In the genomic region with DNA sequence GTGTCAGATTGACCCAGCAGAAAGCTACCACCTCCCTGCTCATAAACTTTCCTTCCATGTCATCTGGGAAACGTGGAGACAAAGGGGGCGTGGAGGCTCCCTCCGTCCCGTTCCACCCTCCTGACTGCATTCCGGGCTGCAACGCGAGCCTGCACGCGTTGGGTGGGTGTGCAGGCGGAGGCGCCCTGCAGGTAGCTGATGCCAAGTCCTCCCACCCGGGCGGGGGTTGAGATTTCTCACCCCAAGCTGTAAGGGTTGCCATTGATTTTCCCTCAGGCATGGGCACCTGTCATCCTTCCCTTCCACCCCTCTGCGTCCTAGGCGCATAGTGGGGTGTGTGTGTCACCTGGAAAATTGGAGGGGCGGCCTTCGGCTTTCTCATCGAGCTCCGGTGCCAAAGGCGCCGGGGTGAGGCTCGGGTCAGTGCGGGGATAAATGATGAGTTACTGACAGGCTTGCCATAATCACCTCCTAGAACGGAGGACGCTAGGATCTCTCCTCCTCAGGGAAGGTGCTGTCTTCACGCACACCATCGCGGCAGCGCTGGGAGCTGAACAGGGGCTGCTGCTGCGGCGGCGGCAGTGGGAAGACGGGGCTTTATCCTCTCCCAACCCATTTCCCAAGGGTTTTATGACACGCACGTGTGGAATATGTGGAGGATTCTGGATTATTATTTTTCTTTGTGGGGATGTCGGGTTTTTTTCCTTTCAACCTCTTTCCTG, we compare ENCODE assay signal across 11 cellular contexts. TPM values are rescaled to one million over a fixed set of nuclear protein-coding genes. Genes with fewer than 3 reads are reported as not detected.
A peak's percentile ranks its signal among the peaks of the same experiment; 100 is the strongest.
DNase-seq lines count a peak whose midpoint lies in the region; FAIRE-seq and TF ChIP-seq lines count a peak whose summit lies in the region.
"Had no signal": no experiment of that assay in that cellular context is flagged by ENCODE, and none has a peak within 500 bp of the region (broad histone marks: within the 10 kb centered on the region; RNA-seq: fewer than 3 reads in every experiment).

No MANE protein-coding gene starts in this region.

- H3K4me3 Mint-ChIP-seq in astrocyte (ENCODE audit: unreplicated experiment), result peak overlapping the region; percentile 91
- H3K4me3 Mint-ChIP-seq: natural killer cell had no signal

- no peaks in the 10 kb centered on the region for H3K9me3 Mint-ChIP-seq in astrocyte (ENCODE audit: unreplicated experiment)

- H3K36me3 ChIP-seq in astrocyte (ENCODE audit: insufficient read depth, low read length), result no peaks in the 10 kb centered on the region

- peaks cover 7% of the 10 kb centered on the region for H3K4me1 ChIP-seq in astrocyte (ENCODE audit: insufficient read depth, low read length)

- H3K9ac ChIP-seq in astrocyte (ENCODE audit: low read length), result no peak overlapping the region

- H3K4me2 ChIP-seq in astrocyte (ENCODE audit: low read length), result peak overlapping the region; percentile 93

- H3K27ac Mint-ChIP-seq in astrocyte (ENCODE audit: unreplicated experiment), result no peak overlapping the region
- H3K27ac Mint-ChIP-seq: activated CD4-positive, alpha-beta T cell treated with anti-CD3 and anti-CD28 coated beads for 36 hours; natural killer cell had no signal

- no peaks in the 10 kb centered on the region for H3K4me1 Mint-ChIP-seq in astrocyte (ENCODE audit: low read depth, unreplicated experiment)
- H3K4me1 Mint-ChIP-seq: activated CD4-positive, alpha-beta T cell treated with anti-CD3 and anti-CD28 coated beads for 36 hours; natural killer cell had no signal

- H3K36me3 Mint-ChIP-seq in astrocyte (ENCODE audit: low read depth, unreplicated experiment), result no peaks in the 10 kb centered on the region
- H3K36me3 Mint-ChIP-seq: natural killer cell had no signal

- H3K4me3 ChIP-seq in astrocyte (ENCODE audit: insufficient read depth, low read depth, low read length) (peak overlapping the region; percentile 66), iPS-11a (ENCODE audit: low read depth, low read length) (peak overlapping the region; percentile 83), retinal pigment epithelial cell (ENCODE audit: low read length) (peak overlapping the region; percentile 64)

- H2AFZ ChIP-seq in astrocyte (ENCODE audit: low read depth, low read length), result peak overlapping the region; percentile 84

- H3K79me2 ChIP-seq in astrocyte (ENCODE audit: insufficient read depth, low read length), result no peaks in the 10 kb centered on the region

- no peak overlapping the region for H3K27ac ChIP-seq in astrocyte (ENCODE audit: low read depth, low read length)

- H4K20me1 ChIP-seq in astrocyte (ENCODE audit: insufficient read depth, low read length), result no peaks in the 10 kb centered on the region

- no peaks in the 10 kb centered on the region for H3K9me3 ChIP-seq in astrocyte (ENCODE audit: insufficient read depth, low read depth, low read length)

- peaks cover 60% of the 10 kb centered on the region for H3K27me3 Mint-ChIP-seq in astrocyte (ENCODE audit: low read depth, unreplicated experiment)

- no peak for TF ChIP-seq CTCF in astrocyte (IDR thresholded peaks at IDR 0.05; ENCODE audit: insufficient read depth, low read depth, low read length)
- TF ChIP-seq CTCF in retinal pigment epithelial cell (conservative IDR thresholded peaks at IDR 0.05; ENCODE audit: low read depth, low read length), result no peak

- DNase-seq in DMS53 (lab: John Stamatoyannopoulos, UW) (peak; percentile 30), DMS53 treated with DMSO at 0.1 percent for 48 hours (lab: John Stamatoyannopoulos, UW; ENCODE audit: unreplicated experiment) (no peak), astrocyte (ENCODE audit: low read depth) (no peak), retinal pigment epithelial cell (ENCODE audit: low read depth) (no peak), AML-193 (lab: John Stamatoyannopoulos, UW) (no peak), A172 (ENCODE audit: low spot score) (no peak), NCI-H1436 (lab: John Stamatoyannopoulos, UW) (no peak)
- DNase-seq: natural killer cell had no signal

- peaks cover 25% of the 10 kb centered on the region for H3K27me3 ChIP-seq in astrocyte (ENCODE audit: insufficient read depth, low read length)

- FAIRE-seq in astrocyte (lab: Jason Lieb, UNC), result no peak
- FAIRE-seq: A204.1 had no signal

RNA-seq across cellular contexts. Expression of a gene that starts 0.9 kb away (rescaled TPM):
- not detected in 2 replicates for total RNA-seq in astrocyte
- total RNA-seq in A172 (2014; rRNA removed; shearing (Covaris generic)), result not detected in 2 replicates
- total RNA-seq: activated CD4-positive, alpha-beta T cell treated with anti-CD3 and anti-CD28 coated beads for 36 hours; natural killer cell had no signal
